ENCODE assay signal across 33 cellular contexts in the genomic region with DNA sequence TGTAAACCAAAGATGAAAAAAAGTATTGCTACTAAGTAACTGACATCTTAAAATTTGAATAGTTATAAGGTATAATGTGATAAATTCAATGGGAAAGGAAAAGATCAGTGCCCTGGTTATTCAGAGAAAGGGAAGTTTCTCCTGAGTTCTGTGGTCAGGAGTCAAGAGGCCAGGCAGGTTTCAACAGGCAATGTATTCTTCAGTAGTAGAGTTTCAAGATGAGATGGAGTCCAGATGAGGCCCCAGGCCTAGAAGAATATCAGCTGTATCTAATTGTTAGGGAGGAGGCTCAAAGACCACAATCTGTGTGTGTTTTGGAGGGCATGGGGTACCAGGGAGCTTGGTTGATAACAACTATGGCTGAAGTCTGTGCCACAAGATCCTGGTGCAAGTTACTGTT.
"Had no signal": no experiment of that assay in that cellular context is flagged by ENCODE, and none has a peak within 500 bp of the region (broad histone marks: within the 10 kb centered on the region; RNA-seq: fewer than 3 reads in every experiment).

No MANE protein-coding gene starts in this region.

- DNase-seq: activated B cell treated with CpG ODN at 0.5 μM for 24 hours; activated CD4-positive, alpha-beta memory T cell treated with anti-CD3 and anti-CD28 coated beads for 36 hours; activated CD4-positive, alpha-beta T cell treated with anti-CD3 and anti-CD28 coated beads for 4 hours; activated CD4-positive, alpha-beta T cell treated with anti-CD3 and anti-CD28 coated beads, Interleukin-2, amount 50 U/mL, for 1 hour; activated CD4-positive, CD25-positive, alpha-beta regulatory T cell treated with anti-CD3 and anti-CD28 coated beads, Interleukin-2, amount 50 U/mL, for 72 hours; activated CD8-positive, alpha-beta memory T cell treated with anti-CD3 and anti-CD28 coated beads, Interleukin-2, amount 50 U/mL, for 4 hours; activated effector memory CD4-positive, alpha-beta T cell treated with anti-CD3 and anti-CD28 coated beads, Interleukin-2, amount 50 U/mL, for 16 hours; activated naive CD4-positive, alpha-beta T cell; activated naive CD4-positive, alpha-beta T cell treated with anti-CD3 and anti-CD28 coated beads, Interleukin-2, amount 50 U/mL, for 16 hours; activated naive CD8-positive, alpha-beta T cell treated with anti-CD3 and anti-CD28 coated beads for 36 hours; activated T-cell treated with anti-CD3 and anti-CD28 coated beads for 4 hours; activated T-cell treated with anti-CD3 and anti-CD28 coated beads, Interleukin-2, amount 50 U/mL, for 48 hours; amygdala; Kasumi-1; KG1; MM.1S; MV-4-11; NCI-H1092; NCI-H146; NCI-H187 treated with DMSO at 0.1 percent for 48 hours; NCI-H2081; NCI-H345; NCI-H524 treated with DMSO at 0.1 percent for 48 hours; Peyer's patch; RPMI8226; SIG-M5; T-helper 1 cell; T-helper 2 cell; T-helper 9 cell had no signal

- H3K4me1 ChIP-seq: ascending aorta, Peyer's patch had no signal

- H3K9me3 ChIP-seq: ascending aorta, Peyer's patch had no signal

- H3K27me3 ChIP-seq: ascending aorta, Peyer's patch had no signal

- H3K36me3 ChIP-seq: ascending aorta, Peyer's patch had no signal

- H3K27ac ChIP-seq: ascending aorta, Peyer's patch, VCaP had no signal

- H3K4me3 ChIP-seq: ascending aorta, Peyer's patch had no signal

- ATAC-seq: Right ventricle myocardium inferior, SK-N-SH treated with all-trans-retinoic acid at 6 μM for 48 hours had no signal
